ENCODE assay signal across 1 cellular context in genomic region chr18:51025512-51025911, GRCh38.
TF ChIP-seq lines count a peak whose summit lies in the region.

No MANE protein-coding gene starts in this region.

TF ChIP-seq in K562, 482 proteins besides CTCF, POLR2A, EP300 and RAD21 (continued from another document):
- TF ChIP-seq CTCFL (IDR thresholded peaks at IDR 0.05; ENCODE audit: borderline replicate concordance, insufficient read depth, low read depth, low read length, poor library complexity, severe bottlenecking): no peak
- TF ChIP-seq GABPB2 (CRISPR knock-in tag; conservative IDR thresholded peaks at IDR 0.05): no peak
- TF ChIP-seq ZNF639 (CRISPR knock-in tag; conservative IDR thresholded peaks at IDR 0.05 in 1 of 2, IDR thresholded peaks at IDR 0.05 in 1 of 2): no peak
- no peak for TF ChIP-seq SNAPC5 (CRISPR knock-in tag; IDR thresholded peaks at IDR 0.05)
- TF ChIP-seq TCFL5 (CRISPR knock-in tag; conservative IDR thresholded peaks at IDR 0.05): no peak
- TF ChIP-seq BRF1 (IDR thresholded peaks at IDR 0.05; ENCODE audit: borderline replicate concordance, extremely low read depth, insufficient read length): no peak
- peak; percentile 72 to 75; a peak in 3 of 4 replicates for TF ChIP-seq KDM1A (IDR thresholded peaks at IDR 0.05)
- no peak for TF ChIP-seq TAF15 (IDR thresholded peaks at IDR 0.05; ENCODE audit: low read depth, low read length)
- no peak for TF ChIP-seq EWSR1 (IDR thresholded peaks at IDR 0.05; ENCODE audit: borderline replicate concordance, low read depth, partially characterized antibody)
- no peak for TF ChIP-seq TFE3 (CRISPR knock-in tag; IDR thresholded peaks at IDR 0.05)
- TF ChIP-seq FOXK2 (conservative IDR thresholded peaks at IDR 0.05 in 1 of 2, IDR thresholded peaks at IDR 0.05 in 1 of 2; ENCODE audit: low read depth in 2 of 2): no peak
- peak; percentile 7; the same call in 1 of the 2 replicates for TF ChIP-seq CBFA2T3 (IDR thresholded peaks at IDR 0.05)
- TF ChIP-seq MCM3 (IDR thresholded peaks at IDR 0.05): no peak
- TF ChIP-seq BCLAF1 (IDR thresholded peaks at IDR 0.05; ENCODE audit: borderline replicate concordance in 1 of 2, control insufficient read depth in 1 of 2, low read depth in 2 of 2, low read length in 1 of 2): no peak
- no peak for TF ChIP-seq MAZ (CRISPR knock-in tag; conservative IDR thresholded peaks at IDR 0.05 in 1 of 2, IDR thresholded peaks at IDR 0.05 in 1 of 2)
- TF ChIP-seq CSDE1 (IDR thresholded peaks at IDR 0.05): no peak
- TF ChIP-seq DDX20 (tag; IDR thresholded peaks at IDR 0.05; ENCODE audit: low read depth): no peak
- peak in 1 of 2 experiments; percentile 58; a peak in 1 of 4 replicates for TF ChIP-seq RCOR1 (IDR thresholded peaks at IDR 0.05; ENCODE audit: borderline replicate concordance in 1 of 2, low read depth in 2 of 2, low read length in 2 of 2)
